13 cellular contexts compared by ENCODE assay signal in the genomic region with DNA sequence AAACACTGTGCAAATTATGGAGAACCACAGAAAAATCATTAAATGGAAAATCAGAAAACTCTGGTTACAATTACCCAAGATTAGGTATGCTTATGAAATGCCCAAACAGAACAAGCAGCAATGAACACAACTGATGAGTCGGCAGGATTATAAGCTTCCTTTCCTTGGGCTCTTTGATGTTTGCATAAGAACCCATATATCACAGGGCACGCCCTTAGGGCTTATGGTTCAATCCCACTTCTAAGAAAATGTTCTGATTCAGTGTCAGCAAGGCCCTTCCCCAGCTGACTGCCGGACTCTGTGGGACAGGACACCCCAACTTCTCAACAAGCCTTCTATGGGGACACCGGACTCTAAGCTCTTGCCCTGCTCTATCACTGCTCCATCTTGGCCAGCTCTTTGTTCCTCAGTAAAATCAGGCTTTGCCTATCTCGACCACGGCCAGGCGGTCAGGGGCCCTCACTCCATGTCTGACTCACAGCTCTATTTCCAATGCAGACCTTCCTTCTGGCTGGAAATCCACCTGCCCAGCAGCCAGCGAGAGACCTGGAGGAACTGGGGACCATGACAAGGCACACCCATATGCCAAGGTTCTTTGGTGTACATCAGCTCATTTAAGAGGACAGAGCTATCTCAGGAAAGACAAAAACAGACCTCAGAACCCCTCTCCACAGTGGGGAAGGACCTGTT. TPM values are rescaled to one million over a fixed set of nuclear protein-coding genes. Genes with fewer than 3 reads are reported as not detected.
DNase-seq lines count a peak whose midpoint lies in the region; ATAC-seq lines count a peak whose summit lies in the region.
"Had no signal": no experiment of that assay in that cellular context is flagged by ENCODE, and none has a peak within 500 bp of the region (broad histone marks: within the 10 kb centered on the region; RNA-seq: fewer than 3 reads in every experiment).

No MANE protein-coding gene starts in this region.

- DNase-seq in stimulated activated naive CD8-positive, alpha-beta T cell treated with anti-CD3 and anti-CD28 coated beads, Interleukin-15, Interleukin-2, amounts not matched to agents 100 U/mL and 50 U/mL, for 24 hours = no peak
- no peak for DNase-seq in activated CD4-positive, alpha-beta memory T cell treated with anti-CD3 and anti-CD28 coated beads for 36 hours
- DNase-seq in left colon = no peak
- DNase-seq in UCSD-AML1 (lab: John Stamatoyannopoulos, UW; ENCODE audit: unreplicated experiment) = no peak
- no peak for DNase-seq in NCI-H187 (lab: John Stamatoyannopoulos, UW)
- DNase-seq: aorta; effector CD8-positive, alpha-beta T cell; KBM-7; pancreas; stimulated activated CD8-positive, alpha-beta memory T cell treated with anti-CD3 and anti-CD28 coated beads, Interleukin-4, amount 100 ng/mL, for 48 hours had no signal

- no peaks in the 10 kb centered on the region for H3K27me3 Mint-ChIP-seq in stimulated activated naive CD8-positive, alpha-beta T cell treated with anti-CD3 and anti-CD28 coated beads, Interleukin-15, Interleukin-2, amounts not matched to agents 100 ng/mL and 50 ng/mL, for 24 hours
- H3K27me3 Mint-ChIP-seq in activated CD4-positive, alpha-beta memory T cell treated with anti-CD3 and anti-CD28 coated beads for 36 hours = no peaks in the 10 kb centered on the region

- no peak overlapping the region for H3K4me3 Mint-ChIP-seq in stimulated activated naive CD8-positive, alpha-beta T cell treated with anti-CD3 and anti-CD28 coated beads, Interleukin-15, Interleukin-2, amounts not matched to agents 100 ng/mL and 50 ng/mL, for 24 hours
- H3K4me3 Mint-ChIP-seq in activated CD4-positive, alpha-beta memory T cell treated with anti-CD3 and anti-CD28 coated beads for 36 hours = no peak overlapping the region

- intact Hi-C loops in activated CD4-positive, alpha-beta memory T cell treated with anti-CD3 and anti-CD28 coated beads for 36 hours (cut with micrococcal nuclease) = no loop called here
- intact Hi-C loops in left colon (cut with DNase I, micrococcal nuclease) = no loop called here

- POLR2A ChIA-PET in activated CD4-positive, alpha-beta memory T cell treated with anti-CD3 and anti-CD28 coated beads for 36 hours (lab: Charles Lee) = interaction anchor here (1.1 kb wide), 1 partner anchor 28 kb away, joined by 5 read pairs; no protein-coding TSS in a partner anchor

- peaks cover 89% of the 10 kb centered on the region for H3K36me3 Mint-ChIP-seq in stimulated activated naive CD8-positive, alpha-beta T cell treated with anti-CD3 and anti-CD28 coated beads, Interleukin-15, Interleukin-2, amounts not matched to agents 100 ng/mL and 50 ng/mL, for 24 hours (ENCODE audit: low read depth)
- peaks cover 69% of the 10 kb centered on the region for H3K36me3 Mint-ChIP-seq in activated CD4-positive, alpha-beta memory T cell treated with anti-CD3 and anti-CD28 coated beads for 36 hours

- peak overlapping the region; percentile 76 for H3K27ac Mint-ChIP-seq in stimulated activated naive CD8-positive, alpha-beta T cell treated with anti-CD3 and anti-CD28 coated beads, Interleukin-15, Interleukin-2, amounts not matched to agents 100 ng/mL and 50 ng/mL, for 24 hours
- peak overlapping the region; percentile 48 for H3K27ac Mint-ChIP-seq in activated CD4-positive, alpha-beta memory T cell treated with anti-CD3 and anti-CD28 coated beads for 36 hours

- CTCF ChIA-PET in activated CD4-positive, alpha-beta memory T cell treated with anti-CD3 and anti-CD28 coated beads for 36 hours (lab: Charles Lee) = interaction anchor here (0.6 to 4.7 kb wide), 5 partner anchors 10 to 201 kb away, joined by 3 to 27 read pairs (median 3); a partner anchor contains a TSS

- H3K4me1 Mint-ChIP-seq in stimulated activated naive CD8-positive, alpha-beta T cell treated with anti-CD3 and anti-CD28 coated beads, Interleukin-15, Interleukin-2, amounts not matched to agents 100 ng/mL and 50 ng/mL, for 24 hours (ENCODE audit: low read depth) = peaks cover 36% of the 10 kb centered on the region
- H3K4me1 Mint-ChIP-seq in activated CD4-positive, alpha-beta memory T cell treated with anti-CD3 and anti-CD28 coated beads for 36 hours (ENCODE audit: low read depth) = peaks cover 24% of the 10 kb centered on the region

- no peaks in the 10 kb centered on the region for H3K9me3 Mint-ChIP-seq in stimulated activated naive CD8-positive, alpha-beta T cell treated with anti-CD3 and anti-CD28 coated beads, Interleukin-15, Interleukin-2, amounts not matched to agents 100 ng/mL and 50 ng/mL, for 24 hours
- no peaks in the 10 kb centered on the region for H3K9me3 Mint-ChIP-seq in activated CD4-positive, alpha-beta memory T cell treated with anti-CD3 and anti-CD28 coated beads for 36 hours

- ATAC-seq in stimulated activated naive CD8-positive, alpha-beta T cell treated with anti-CD3 and anti-CD28 coated beads, Interleukin-15, Interleukin-2, amounts not matched to agents 100 U/mL and 50 U/mL, for 24 hours = no peak
- ATAC-seq in left colon = peak; percentile 44
- ATAC-seq in GM21528 (IDR thresholded peaks at IDR 0.05; ENCODE audit: low FRiP score, unreplicated experiment) = no peak
- no peak for ATAC-seq in GM18519 (IDR thresholded peaks at IDR 0.05; ENCODE audit: low FRiP score, unreplicated experiment)
- ATAC-seq: pancreas had no signal

RNA-seq across cellular contexts. Expression of a gene that starts 26.8 kb away (rescaled TPM):
- total RNA-seq in activated CD4-positive, alpha-beta memory T cell treated with anti-CD3 and anti-CD28 coated beads for 36 hours = not detected
- total RNA-seq in left colon = not detected
- total RNA-seq: aorta, pancreas had no signal

RNA-seq across cellular contexts. Expression of a gene that starts 40.1 kb away (rescaled TPM):
- total RNA-seq in activated CD4-positive, alpha-beta memory T cell treated with anti-CD3 and anti-CD28 coated beads for 36 hours = 10 to 100 TPM; 64.9 to 73.1 TPM
- total RNA-seq in left colon = 10 to 100 TPM; 50.2 to 50.9 TPM

RNA-seq across cellular contexts. Expression of a gene that starts 54.8 kb away (rescaled TPM):
- 100 to 1,000 TPM; 154 to 170 TPM for total RNA-seq in activated CD4-positive, alpha-beta memory T cell treated with anti-CD3 and anti-CD28 coated beads for 36 hours
- 100 to 1,000 TPM; 119 to 123 TPM for total RNA-seq in left colon
